Comparison of ENCODE assay signal across 20 cellular contexts in the genomic region with DNA sequence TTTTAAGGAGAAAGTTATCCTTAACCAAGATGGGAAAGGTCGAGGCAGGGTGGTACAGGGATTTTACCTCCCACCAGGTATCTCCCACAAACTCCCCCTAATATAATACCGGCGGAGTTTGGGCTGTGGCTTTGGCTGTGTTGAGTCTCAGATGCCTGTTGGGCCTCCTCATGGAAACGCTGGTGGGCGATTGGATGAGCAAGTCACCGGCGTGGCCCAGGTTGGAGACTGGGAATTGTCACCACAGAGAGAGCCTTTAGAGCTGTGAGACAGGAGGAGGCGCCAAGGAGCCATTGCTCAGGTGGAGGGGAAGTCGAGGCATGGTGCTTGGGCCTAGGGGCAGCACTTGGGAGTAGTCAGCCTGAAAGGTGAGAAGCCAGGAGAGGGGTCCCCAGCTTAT. TPM values are rescaled to one million over a fixed set of nuclear protein-coding genes. Genes with fewer than 3 reads are reported as not detected.
DNase-seq lines count a peak whose midpoint lies in the region; ATAC-seq, FAIRE-seq and TF ChIP-seq lines count a peak whose summit lies in the region.
"Had no signal": no experiment of that assay in that cellular context is flagged by ENCODE, and none has a peak within 500 bp of the region (broad histone marks: within the 10 kb centered on the region; RNA-seq: fewer than 3 reads in every experiment).

No MANE protein-coding gene starts in this region.

- TF ChIP-seq EP300 in HepG2 (IDR thresholded peaks at IDR 0.05; ENCODE audit: low read depth in 2 of 2, low read length in 2 of 2) (no peak), HepG2 (CRISPR knock-in tag; IDR thresholded peaks at IDR 0.05; ENCODE audit: borderline replicate concordance) (no peak), sigmoid colon (IDR thresholded peaks at IDR 0.05) (no peak)

- H3K27me3 Mint-ChIP-seq in endodermal cell (ENCODE audit: insufficient read depth) (peaks cover 5% of the 10 kb centered on the region), chondrocyte (ENCODE audit: low read depth) (no peaks in the 10 kb centered on the region)
- H3K27me3 Mint-ChIP-seq: B cell had no signal

- CTCF ChIA-PET in HepG2 (lab: Yijun Ruan, JAX; ENCODE audit: low intra/inter-chr PET ratio, low total read pairs): no interaction called here

- peaks cover 10% of the 10 kb centered on the region for H3K4me1 Mint-ChIP-seq in endodermal cell
- peaks cover 30% of the 10 kb centered on the region for H3K4me1 Mint-ChIP-seq in chondrocyte (ENCODE audit: low read depth)

- H3K4me2 ChIP-seq in HepG2 (ENCODE audit: low read depth, low read length): no peak overlapping the region
- H3K4me2 ChIP-seq: KMS-11 had no signal

- H3K79me2 ChIP-seq in HepG2 (ENCODE audit: insufficient read depth, low read length): peaks cover 25% of the 10 kb centered on the region

- TF ChIP-seq RAD21 in HepG2 (CRISPR knock-in tag; IDR thresholded peaks at IDR 0.05): no peak

- peaks cover 6% of the 10 kb centered on the region for H4K20me1 ChIP-seq in HepG2 (ENCODE audit: insufficient read depth, low read length)

- H3K4me3 ChIP-seq in HepG2 (replicated peaks in 1 of 3; ENCODE audit: insufficient read depth in 1 of 3, low read depth in 2 of 3, low read length in 3 of 3): no peak overlapping the region
- H3K4me3 ChIP-seq in right lobe of liver: no peak overlapping the region
- H3K4me3 ChIP-seq in endodermal cell (ENCODE audit: low read length): peak overlapping the region; percentile 58
- H3K4me3 ChIP-seq in sigmoid colon: no peak overlapping the region
- no peak overlapping the region for H3K4me3 ChIP-seq in ascending aorta

- H3K27ac Mint-ChIP-seq in endodermal cell (no peak overlapping the region), chondrocyte (ENCODE audit: unreplicated experiment) (no peak overlapping the region)
- H3K27ac Mint-ChIP-seq: B cell, HFFc6 had no signal

- 0 out of 2 replicates have a peak, but pooled peaks cover 11% of the 10 kb centered on the region for H3K9me3 ChIP-seq in HepG2 (ENCODE audit: low read length)
- H3K9me3 ChIP-seq in right lobe of liver: no peaks in the 10 kb centered on the region
- H3K9me3 ChIP-seq in endodermal cell (ENCODE audit: control insufficient read depth, low read length): peaks cover 73% of the 10 kb centered on the region
- H3K9me3 ChIP-seq in sigmoid colon: peaks cover 0 to 7% (median 1%) of the 10 kb centered on the region in 4 donors
- H3K9me3 ChIP-seq in ascending aorta: peaks cover 28 to 42% of the 10 kb centered on the region in 2 donors

- in situ Hi-C loops in HepG2 (cut with HindIII; ENCODE audit: extremely low pct_ligation_motif_present, low pct_unique_long_range_greater_than_20kb): no loop called here

- H3K36me3 ChIP-seq in HepG2 (replicated peaks in 1 of 2; ENCODE audit: control insufficient read depth in 1 of 2, insufficient read depth in 2 of 2, low read length in 2 of 2) (peaks cover 5 to 31% of the 10 kb centered on the region in 2 experiments), right lobe of liver (peaks cover 0 to 6% (median 2%) of the 10 kb centered on the region in 4 donors), endodermal cell (ENCODE audit: control insufficient read depth, insufficient read depth, low read length) (peaks cover 66% of the 10 kb centered on the region), sigmoid colon (peaks cover 17 to 46% (median 23%) of the 10 kb centered on the region in 4 donors), ascending aorta (peaks cover 22 to 57% of the 10 kb centered on the region in 2 donors)

- POLR2A ChIA-PET in HepG2 (lab: Yijun Ruan, JAX): no interaction called here

- H3K9me3 Mint-ChIP-seq in endodermal cell (peaks cover 71% of the 10 kb centered on the region), chondrocyte (ENCODE audit: low read depth) (peaks cover 45% of the 10 kb centered on the region)

- H3K27me3 ChIP-seq in HepG2 (ENCODE audit: control insufficient read depth in 1 of 2, insufficient read depth in 2 of 2, low read length in 2 of 2): no peaks in the 10 kb centered on the region
- no peaks in the 10 kb centered on the region for H3K27me3 ChIP-seq in right lobe of liver
- H3K27me3 ChIP-seq in endodermal cell (ENCODE audit: control insufficient read depth, insufficient read depth, low read length, poor library complexity, severe bottlenecking): no peaks in the 10 kb centered on the region
- no peaks in the 10 kb centered on the region for H3K27me3 ChIP-seq in sigmoid colon
- H3K27me3 ChIP-seq in ascending aorta: no peaks in the 10 kb centered on the region

- no peak for FAIRE-seq in HepG2 (lab: Jason Lieb, UNC)

- H3K36me3 Mint-ChIP-seq in endodermal cell (ENCODE audit: low read depth): peaks cover 73% of the 10 kb centered on the region
- peaks cover 54% of the 10 kb centered on the region for H3K36me3 Mint-ChIP-seq in chondrocyte (ENCODE audit: low read depth)

- intact Hi-C loops in HepG2 (cut with micrococcal nuclease; ENCODE audit: unreplicated experiment): no loop called here
- intact Hi-C loops in right lobe of liver (cut with DNase I): no loop called here
- intact Hi-C loops in sigmoid colon (cut with DNase I): no loop called here
- intact Hi-C loops in ascending aorta (cut with DNase I): no loop called here

- H3K9ac ChIP-seq in HepG2 (ENCODE audit: insufficient read depth, low read depth, low read length) (no peak overlapping the region), endodermal cell (ENCODE audit: extremely low read depth, low read length, poor library complexity, severe bottlenecking) (no peak overlapping the region)
- H3K9ac ChIP-seq: KMS-11 had no signal

- H3K4me1 ChIP-seq in HepG2 (ENCODE audit: insufficient read depth, low read length): peaks cover 28% of the 10 kb centered on the region
- H3K4me1 ChIP-seq in right lobe of liver: peaks cover 0 to 15% (median 4%) of the 10 kb centered on the region in 4 donors
- no peaks in the 10 kb centered on the region for H3K4me1 ChIP-seq in endodermal cell (ENCODE audit: control insufficient read depth, insufficient read depth, low read length)
- H3K4me1 ChIP-seq in sigmoid colon: peaks cover 0 to 29% (median 25%) of the 10 kb centered on the region in 4 donors
- H3K4me1 ChIP-seq in ascending aorta: peaks cover 10% of the 10 kb centered on the region in 2 donors

- 98% methylated on average over 9 of the region's 9 CpGs for WGBS in HepG2 (ENCODE audit: low lambda C conversion rate)
- 97% methylated on average over 8 of the region's 9 CpGs for WGBS in right lobe of liver (ENCODE audit: insufficient coverage, low coverage, low lambda C conversion rate, missing lambda C conversion rate)
- WGBS in endodermal cell (ENCODE audit: insufficient coverage in 1 of 2, insufficient read length in 1 of 2), 2 experiments: 94 to 97% methylated on average over 7 to 9 of the region's 9 CpGs
- 98 to 99% methylated on average over 9 of the region's 9 CpGs for WGBS in sigmoid colon, 2 donors

- TF ChIP-seq CTCF in HepG2 (CRISPR knock-in tag; IDR thresholded peaks at IDR 0.05) (no peak), right lobe of liver (IDR thresholded peaks at IDR 0.05) (no peak), endodermal cell (conservative IDR thresholded peaks at IDR 0.05) (no peak), sigmoid colon (IDR thresholded peaks at IDR 0.05) (no peak), chondrocyte (IDR thresholded peaks at IDR 0.05) (no peak), ascending aorta (IDR thresholded peaks at IDR 0.05) (no peak)

- H3K4me3 Mint-ChIP-seq in endodermal cell: no peak overlapping the region
- no peak overlapping the region for H3K4me3 Mint-ChIP-seq in chondrocyte (ENCODE audit: unreplicated experiment)
- H3K4me3 Mint-ChIP-seq: HFFc6 had no signal

- no peak for TF ChIP-seq POLR2A in HepG2 (IDR thresholded peaks at IDR 0.05; ENCODE audit: insufficient read depth in 1 of 2, low read depth in 2 of 2, low read length in 2 of 2)
- TF ChIP-seq POLR2A in right lobe of liver (IDR thresholded peaks at IDR 0.05): no peak
- TF ChIP-seq POLR2A in sigmoid colon (IDR thresholded peaks at IDR 0.05): no peak

- H3K27ac ChIP-seq in HepG2 (ENCODE audit: extremely low read length, insufficient read depth, low read length) (no peak overlapping the region), right lobe of liver (no peak overlapping the region), endodermal cell (ENCODE audit: low read depth, low read length) (no peak overlapping the region), sigmoid colon (no peak overlapping the region), ascending aorta (no peak overlapping the region)
- H3K27ac ChIP-seq: KMS-11 had no signal

- DNase-seq in HepG2 (ENCODE audit: low spot score): no peak
- DNase-seq in right lobe of liver: no peak
- DNase-seq in endodermal cell: no peak
- peak; percentile 54 for DNase-seq in sigmoid colon
- no peak for DNase-seq in chondrocyte (ENCODE audit: low spot score)
- DNase-seq in ascending aorta (ENCODE audit: low spot score in 2 of 2): no peak
- DNase-seq: ACHN, EL, GOT3, HFFc6, NCI-H1105 treated with DMSO at 0.1 percent for 48 hours, NCI-H187 treated with DMSO at 0.1 percent for 48 hours, NCI-H2171 treated with DMSO at 0.1 percent for 48 hours, NCI-H510A, NCI-H82 had no signal

- no peak overlapping the region for H2AFZ ChIP-seq in HepG2 (ENCODE audit: low read length)

- TSS peak; percentile 11 for BruUV-seq in HepG2 (replicated peaks; lab: Mats Ljungman, UMichigan)

- ATAC-seq in HepG2 (no peak), right lobe of liver (no peak), GM18873 (IDR thresholded peaks at IDR 0.05; ENCODE audit: low FRiP score, unreplicated experiment) (no peak)
- ATAC-seq: Panc1, Right ventricle myocardium inferior had no signal

RNA-seq across cellular contexts. Expression of gene CAMSAP1, which starts 3.4 kb away (rescaled TPM):
- 10.2 and 12.4 TPM in 2 replicates for total RNA-seq in HepG2 (2016; rRNA removed; fragmentation: Illumina TruSeq; extraction: Trizol)
- 177 and 181 TPM in 2 replicates for total RNA-seq in HepG2 (2016; cell fraction: cytosol; rRNA removed; fragmentation: Illumina TruSeq; extraction: Trizol; ENCODE audit: low read depth)
- 8.9 and 16.6 TPM in 2 replicates for total RNA-seq in HepG2 (2016; cell fraction: insoluble cytoplasmic fraction; rRNA removed; fragmentation: Illumina TruSeq; extraction: Trizol)
- total RNA-seq in HepG2 (2016; cell fraction: membrane; rRNA removed; fragmentation: Illumina TruSeq; extraction: Trizol): 41.6 and 42.6 TPM in 2 replicates
- 13.3 and 18.1 TPM in 2 replicates for total RNA-seq in HepG2 (2016; cell fraction: nucleus; rRNA removed; fragmentation: Illumina TruSeq; extraction: Trizol)
- polyA plus RNA-seq in HepG2 (2011; rRNA removed): 3.8 and 4.1 TPM in 2 replicates
- polyA plus RNA-seq in HepG2 (2011; cell fraction: cytosol; rRNA removed): 4.6 and 6.9 TPM in 2 replicates
- polyA plus RNA-seq in HepG2 (2011; cell fraction: nucleus; rRNA removed): 5.7 and 6.6 TPM in 2 replicates
- 6.8 and 8.3 TPM in 2 replicates for polyA plus RNA-seq in HepG2 (2012)
- 0.67 and 0.97 TPM in 2 replicates for polyA plus RNA-seq in HepG2 (2016; cell fraction: cytosol; fragmentation: Illumina TruSeq; extraction: Trizol; ENCODE audit: low read depth)
- 8.6 and 9.1 TPM in 2 replicates for polyA plus RNA-seq in HepG2 (2016; cell fraction: insoluble cytoplasmic fraction; fragmentation: Illumina TruSeq; extraction: Trizol; ENCODE audit: low read depth)
- polyA plus RNA-seq in HepG2 (2016; cell fraction: membrane; fragmentation: Illumina TruSeq; extraction: Trizol; ENCODE audit: low read depth): 2.4 and 2.5 TPM in 2 replicates
- polyA plus RNA-seq in HepG2 (2016; cell fraction: nucleus; fragmentation: Illumina TruSeq; extraction: Trizol; ENCODE audit: insufficient read depth, low read depth): 13.6 and 16.2 TPM in 2 replicates
- polyA minus RNA-seq in HepG2 (2011; rRNA and poly(A)+ RNA removed; ENCODE audit: low replicate concordance): 13.5 and 58.6 TPM in 2 replicates
- 18.0 and 25.6 TPM in 2 replicates for polyA minus RNA-seq in HepG2 (2011; cell fraction: cytosol; rRNA and poly(A)+ RNA removed)
- polyA minus RNA-seq in HepG2 (2011; cell fraction: nucleus; rRNA and poly(A)+ RNA removed): 10.9 and 12.2 TPM in 2 replicates
- total RNA-seq in right lobe of liver: 10 to 100 TPM in 3 of 6 experiments, 1 to 10 TPM in 3; 5.2 to 16.1 (median 10.4) TPM
- total RNA-seq in endodermal cell: 10 to 100 TPM; 40.1 to 43.1 TPM
- 36.8 TPM for polyA plus RNA-seq in endodermal cell (2013, experiment 1 of 2)
- 37.7 TPM for polyA plus RNA-seq in endodermal cell (2013, experiment 2 of 2)
- total RNA-seq in sigmoid colon: 10 to 100 TPM; 19.4 to 37.7 (median 21.2) TPM
- polyA plus RNA-seq in sigmoid colon: 1 to 10 TPM; 2.3 to 6.1 (median 2.4) TPM
- total RNA-seq in chondrocyte: 27.1 to 35.5 TPM (median 27.7 TPM) in 3 replicates
- 10.1 TPM for total RNA-seq in ascending aorta

RNA-seq across cellular contexts. Expression of gene UBAC1, which starts 50.4 kb away (rescaled TPM):
- total RNA-seq in HepG2 (2016; rRNA removed; fragmentation: Illumina TruSeq; extraction: Trizol) (28.7 and 32.2 TPM in 2 replicates), right lobe of liver (10 to 100 TPM; 15.2 to 27.0 (median 16.5) TPM), endodermal cell (10 to 100 TPM; 47.9 to 48.4 TPM), sigmoid colon (10 to 100 TPM; 57.4 to 80.9 (median 67.3) TPM), chondrocyte (33.2 to 36.0 TPM (median 33.5 TPM) in 3 replicates), ascending aorta (31.0 TPM)
- total RNA-seq in HepG2 (2016; cell fraction: cytosol; rRNA removed; fragmentation: Illumina TruSeq; extraction: Trizol; ENCODE audit: low read depth): 64.3 and 65.0 TPM in 2 replicates
- 24.0 and 31.6 TPM in 2 replicates for total RNA-seq in HepG2 (2016; cell fraction: insoluble cytoplasmic fraction; rRNA removed; fragmentation: Illumina TruSeq; extraction: Trizol)
- total RNA-seq in HepG2 (2016; cell fraction: membrane; rRNA removed; fragmentation: Illumina TruSeq; extraction: Trizol): 72.1 and 78.0 TPM in 2 replicates
- total RNA-seq in HepG2 (2016; cell fraction: nucleus; rRNA removed; fragmentation: Illumina TruSeq; extraction: Trizol): 18.2 and 19.5 TPM in 2 replicates
- polyA plus RNA-seq in HepG2 (2011; rRNA removed) (30.2 and 34.1 TPM in 2 replicates), sigmoid colon (10 to 100 TPM; 60.8 to 76.3 (median 71.8) TPM)
- polyA plus RNA-seq in HepG2 (2011; cell fraction: cytosol; rRNA removed): 21.2 and 27.8 TPM in 2 replicates
- polyA plus RNA-seq in HepG2 (2011; cell fraction: nucleus; rRNA removed): 62.0 and 64.4 TPM in 2 replicates
- polyA plus RNA-seq in HepG2 (2012): 11.8 and 12.0 TPM in 2 replicates
- 61.3 and 64.0 TPM in 2 replicates for polyA plus RNA-seq in HepG2 (2016; cell fraction: cytosol; fragmentation: Illumina TruSeq; extraction: Trizol; ENCODE audit: low read depth)
- 30.7 and 32.1 TPM in 2 replicates for polyA plus RNA-seq in HepG2 (2016; cell fraction: insoluble cytoplasmic fraction; fragmentation: Illumina TruSeq; extraction: Trizol; ENCODE audit: low read depth)
- polyA plus RNA-seq in HepG2 (2016; cell fraction: membrane; fragmentation: Illumina TruSeq; extraction: Trizol; ENCODE audit: low read depth): 65.3 TPM in 2 replicates
- 36.3 and 39.7 TPM in 2 replicates for polyA plus RNA-seq in HepG2 (2016; cell fraction: nucleus; fragmentation: Illumina TruSeq; extraction: Trizol; ENCODE audit: insufficient read depth, low read depth)
- polyA minus RNA-seq in HepG2 (2011; rRNA and poly(A)+ RNA removed; ENCODE audit: low replicate concordance): 13.4 and 58.0 TPM in 2 replicates
- polyA minus RNA-seq in HepG2 (2011; cell fraction: cytosol; rRNA and poly(A)+ RNA removed): 6.0 and 8.0 TPM in 2 replicates
- 11.2 and 18.6 TPM in 2 replicates for polyA minus RNA-seq in HepG2 (2011; cell fraction: nucleus; rRNA and poly(A)+ RNA removed)
- 43.3 TPM for polyA plus RNA-seq in endodermal cell (2013, experiment 1 of 2)
- 38.8 TPM for polyA plus RNA-seq in endodermal cell (2013, experiment 2 of 2)
